ENCODE assay signal across 14 cellular contexts in the genomic region with DNA sequence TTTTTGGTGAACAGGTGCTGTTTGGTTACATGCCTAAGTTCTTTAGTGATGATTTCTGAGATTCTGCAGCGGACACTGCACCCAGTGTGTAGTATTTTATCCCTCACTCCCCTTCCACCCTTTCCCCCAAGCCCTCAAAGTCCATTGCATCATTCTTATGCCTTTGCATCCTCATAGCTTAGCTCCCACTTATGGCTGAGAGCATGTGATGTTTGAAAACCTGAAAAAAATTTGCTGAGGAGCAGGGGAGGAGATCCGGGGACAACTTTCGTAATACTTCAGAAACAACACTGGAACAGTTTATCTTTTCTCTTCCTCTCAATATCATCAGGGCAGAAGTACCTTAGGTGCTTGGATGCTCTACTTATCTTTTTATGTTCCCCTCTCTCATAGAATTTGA.
DNase-seq lines count a peak whose midpoint lies in the region; ATAC-seq and TF ChIP-seq lines count a peak whose summit lies in the region.
"Had no signal": no experiment of that assay in that cellular context is flagged by ENCODE, and none has a peak within 500 bp of the region (broad histone marks: within the 10 kb centered on the region; RNA-seq: fewer than 3 reads in every experiment).

No MANE protein-coding gene starts in this region.

- no peaks in the 10 kb centered on the region for H3K36me3 ChIP-seq in GM23338 (ENCODE audit: insufficient read depth)
- no peaks in the 10 kb centered on the region for H3K36me3 ChIP-seq in CD8-positive, alpha-beta T cell (ENCODE audit: insufficient read depth, low read length)
- H3K36me3 ChIP-seq: BLaER1 treated with 17β-estradiol and CSF1 and Interleukin-3, amounts not matched to agents 10 nM and 100 nM had no signal

- 0 out of 2 replicates have a peak overlapping the region, but pooled peaks have one; percentile 16 for H2AFZ ChIP-seq in GM23338

- no peak for DNase-seq in GM23338 (ENCODE audit: low spot score)
- DNase-seq in OCI-M1 (lab: John Stamatoyannopoulos, UW) = peak; percentile 43
- peak; percentile 30 for DNase-seq in choroid plexus epithelial cell (ENCODE audit: low read depth)
- DNase-seq in fibroblast of villous mesenchyme (ENCODE audit: low read depth) = peak; percentile 49
- no peak for DNase-seq in cerebellar nuclear complex (lab: John Stamatoyannopoulos, UW)
- DNase-seq in CD8-positive, alpha-beta T cell = no peak
- DNase-seq: Caco-2; CD4-positive, CD25-positive, alpha-beta regulatory T cell; GOT3; H7 had no signal

- no peak for TF ChIP-seq CTCF in GM23338 (conservative IDR thresholded peaks at IDR 0.05; ENCODE audit: low read depth in 2 of 2)
- TF ChIP-seq CTCF in choroid plexus epithelial cell (conservative IDR thresholded peaks at IDR 0.05; ENCODE audit: low read depth, low read length) = no peak
- TF ChIP-seq CTCF in fibroblast of villous mesenchyme (IDR thresholded peaks at IDR 0.05; ENCODE audit: insufficient read depth, low read depth, low read length) = no peak
- TF ChIP-seq CTCF in CD8-positive, alpha-beta T cell (IDR thresholded peaks at IDR 0.05) = no peak

- H3K4me1 Mint-ChIP-seq in GM23338 = peaks cover 14% of the 10 kb centered on the region
- H3K4me1 Mint-ChIP-seq in CD8-positive, alpha-beta T cell (ENCODE audit: low read depth) = no peaks in the 10 kb centered on the region
- H3K4me1 Mint-ChIP-seq: B cell; CD4-positive, CD25-positive, alpha-beta regulatory T cell had no signal

- H3K27me3 Mint-ChIP-seq in GM23338 (ENCODE audit: insufficient read depth, low read depth, poor library complexity) = peaks cover 2% of the 10 kb centered on the region
- H3K27me3 Mint-ChIP-seq in CD8-positive, alpha-beta T cell (ENCODE audit: low read depth) = no peaks in the 10 kb centered on the region
- H3K27me3 Mint-ChIP-seq: B cell; CD4-positive, CD25-positive, alpha-beta regulatory T cell had no signal

- no peaks in the 10 kb centered on the region; the same call in 2 of the 3 replicates for H3K36me3 Mint-ChIP-seq in GM23338 (ENCODE audit: low read depth)
- H3K36me3 Mint-ChIP-seq in CD8-positive, alpha-beta T cell = peaks cover 6% of the 10 kb centered on the region

- no peaks in the 10 kb centered on the region for H3K79me2 ChIP-seq in GM23338 (replicated peaks; ENCODE audit: insufficient read depth)

- POLR2A ChIA-PET in CD8-positive, alpha-beta T cell (lab: Charles Lee) = no interaction called here

- H3K4me2 ChIP-seq in GM23338 = no peak overlapping the region
- H3K4me2 ChIP-seq: BLaER1 treated with 17β-estradiol and CSF1 and Interleukin-3, amounts not matched to agents 10 nM and 100 nM had no signal

- intact Hi-C loops in CD8-positive, alpha-beta T cell (cut with DNase I, micrococcal nuclease) = no loop called here

- no peaks in the 10 kb centered on the region for H3K9me3 Mint-ChIP-seq in GM23338
- no peaks in the 10 kb centered on the region for H3K9me3 Mint-ChIP-seq in CD8-positive, alpha-beta T cell

- ATAC-seq in GM23338 (no peak), HG02970 (IDR thresholded peaks at IDR 0.05; ENCODE audit: low FRiP score, unreplicated experiment) (no peak), HG02623 (IDR thresholded peaks at IDR 0.05; ENCODE audit: unreplicated experiment) (no peak)
- no peak for ATAC-seq in CD8-positive, alpha-beta T cell

- H3K4me1 ChIP-seq in GM23338 (ENCODE audit: insufficient read depth) = no peaks in the 10 kb centered on the region
- no peaks in the 10 kb centered on the region for H3K4me1 ChIP-seq in CD8-positive, alpha-beta T cell (ENCODE audit: insufficient read depth, low read length)
- H3K4me1 ChIP-seq: BLaER1 treated with 17β-estradiol and CSF1 and Interleukin-3, amounts not matched to agents 10 nM and 100 nM; Caco-2 had no signal

- H3F3A ChIP-seq in GM23338 (replicated peaks; ENCODE audit: low read depth) = no peaks in the 10 kb centered on the region

- no peaks in the 10 kb centered on the region for H4K20me1 ChIP-seq in GM23338 (replicated peaks; ENCODE audit: insufficient read depth)
- H4K20me1 ChIP-seq: BLaER1 treated with 17β-estradiol and CSF1 and Interleukin-3, amounts not matched to agents 10 nM and 100 nM had no signal

- H3K27me3 ChIP-seq in GM23338 (ENCODE audit: insufficient read depth) = no peaks in the 10 kb centered on the region
- H3K27me3 ChIP-seq in CD8-positive, alpha-beta T cell (ENCODE audit: insufficient read depth, low read length) = no peaks in the 10 kb centered on the region
- H3K27me3 ChIP-seq: BLaER1 treated with 17β-estradiol and CSF1 and Interleukin-3, amounts not matched to agents 10 nM and 100 nM had no signal

- H3K27ac ChIP-seq in GM23338 (ENCODE audit: low read depth) = no peak overlapping the region
- no peak overlapping the region for H3K27ac ChIP-seq in CD8-positive, alpha-beta T cell (ENCODE audit: low read depth, low read length)
- H3K27ac ChIP-seq: BLaER1 treated with 17β-estradiol and CSF1 and Interleukin-3, amounts not matched to agents 10 nM and 100 nM had no signal

- no peaks in the 10 kb centered on the region for H3K9me2 ChIP-seq in GM23338 (ENCODE audit: insufficient read depth)

- H3K4me3 ChIP-seq in GM23338 (no peak overlapping the region), choroid plexus epithelial cell (ENCODE audit: low read depth, low read length) (no peak overlapping the region), fibroblast of villous mesenchyme (ENCODE audit: low read depth, low read length) (no peak overlapping the region)
- no peak overlapping the region for H3K4me3 ChIP-seq in CD8-positive, alpha-beta T cell (ENCODE audit: low read depth, low read length)
- H3K4me3 ChIP-seq: BLaER1 treated with 17β-estradiol and CSF1 and Interleukin-3, amounts not matched to agents 10 nM and 100 nM had no signal

- CTCF ChIA-PET in CD8-positive, alpha-beta T cell (lab: Charles Lee) = no interaction called here

- no peaks in the 10 kb centered on the region for H3K9me3 ChIP-seq in CD8-positive, alpha-beta T cell (ENCODE audit: low read length)
- H3K9me3 ChIP-seq: BLaER1 treated with 17β-estradiol and CSF1 and Interleukin-3, amounts not matched to agents 10 nM and 100 nM; Caco-2 had no signal

- 0 out of 2 replicates have a peak overlapping the region, but pooled peaks have one; percentile 15 for H3K27ac Mint-ChIP-seq in GM23338
- no peak overlapping the region for H3K27ac Mint-ChIP-seq in CD8-positive, alpha-beta T cell
- H3K27ac Mint-ChIP-seq: B cell; CD4-positive, CD25-positive, alpha-beta regulatory T cell had no signal

- H3K4me3 Mint-ChIP-seq in GM23338 = no peak overlapping the region
- H3K4me3 Mint-ChIP-seq in CD8-positive, alpha-beta T cell = no peak overlapping the region
- H3K4me3 Mint-ChIP-seq: B cell; CD4-positive, CD25-positive, alpha-beta regulatory T cell had no signal

TF ChIP-seq in GM23338, 12 proteins besides CTCF, POLR2A, EP300 and RAD21 (continues in another document):
- TF ChIP-seq STAT1 (IDR thresholded peaks at IDR 0.05; ENCODE audit: unreplicated experiment) (no peak), ZNF114 (CRISPR knock-in tag; IDR thresholded peaks at IDR 0.05) (no peak)

Comparison
In these comparisons a context has a peak if more than half of its experiments do, and no peak if none do; other contexts are left out.
1. DNase-seq: peak in OCI-M1 (single experiment), choroid plexus epithelial cell (single experiment) and fibroblast of villous mesenchyme (single experiment); none in GM23338 (single experiment), cerebellar nuclear complex (0 of 2) and CD8-positive, alpha-beta T cell (0 of 7).